Comparison of ENCODE assay signal across 7 cellular contexts in the genomic region with DNA sequence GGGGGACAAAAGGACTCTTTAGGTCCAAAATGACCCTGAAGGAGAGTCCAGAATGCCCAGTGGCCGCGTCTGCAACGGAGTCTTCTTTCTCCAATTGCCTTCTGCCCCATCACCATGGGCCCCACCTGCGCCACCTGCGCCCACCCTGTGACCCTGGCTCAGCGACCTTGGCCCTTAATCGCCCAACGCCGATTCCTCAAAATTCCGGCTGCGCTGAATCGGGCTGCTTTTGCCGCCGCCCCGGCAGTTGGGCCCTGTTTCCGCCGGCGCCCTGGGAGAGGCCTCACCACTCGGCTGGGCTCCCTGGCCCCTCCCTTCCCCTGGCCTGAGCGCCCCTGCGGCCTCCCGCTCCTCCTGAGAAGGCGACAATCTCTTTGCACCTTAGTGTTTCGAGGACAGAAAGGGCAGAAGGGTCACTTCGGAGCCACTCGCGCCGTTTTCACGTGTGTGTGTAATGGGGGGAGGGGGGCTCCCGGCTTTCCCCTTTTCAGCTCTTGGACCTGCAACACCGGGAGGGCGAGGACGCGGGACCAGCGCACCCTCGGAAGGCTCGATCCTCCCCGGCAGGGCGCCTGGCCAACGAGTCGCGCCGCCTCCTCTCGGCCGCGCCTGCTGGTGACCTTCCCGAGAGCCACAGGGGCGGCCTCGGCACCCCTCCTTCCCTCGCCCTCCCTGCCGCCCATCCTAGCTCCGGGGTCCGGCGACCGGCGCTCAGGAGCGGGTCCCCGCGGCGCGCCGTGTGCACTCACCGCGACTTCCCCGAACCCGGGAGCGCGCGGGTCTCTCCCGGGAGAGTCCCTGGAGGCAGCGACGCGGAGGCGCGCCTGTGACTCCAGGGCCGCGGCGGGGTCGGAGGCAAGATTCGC. TPM values are rescaled to one million over a fixed set of nuclear protein-coding genes. Genes with fewer than 3 reads are reported as not detected.
DNase-seq lines count a peak whose midpoint lies in the region; ATAC-seq and TF ChIP-seq lines count a peak whose summit lies in the region.

No MANE protein-coding gene starts in this region.

- H4K91ac ChIP-seq in H9 (ENCODE audit: insufficient read length, low read depth, low read length): no peak overlapping the region

- no peak overlapping the region for H3T11ph ChIP-seq in H9 (ENCODE audit: low read length)

- H2BK5ac ChIP-seq in H9 (ENCODE audit: insufficient read length, low read length): no peak overlapping the region

- no peak overlapping the region for H3K27ac Mint-ChIP-seq in H9
- no peak overlapping the region for H3K27ac Mint-ChIP-seq in natural killer cell treated with Interleukin-12 subunit alpha and Interleukin-12 subunit beta and Interleukin-15 and Interleukin-18, amount 100 ng/mL, for 72 hours

- H3K56ac ChIP-seq in H9 (ENCODE audit: insufficient read length, low read depth, low read length): no peak overlapping the region

- H3K27me3 Mint-ChIP-seq in H9 (ENCODE audit: low read depth): peaks cover 98% of the 10 kb centered on the region
- peaks cover 54 to 65% of the 10 kb centered on the region in 2 donors for H3K27me3 Mint-ChIP-seq in natural killer cell treated with Interleukin-12 subunit alpha and Interleukin-12 subunit beta and Interleukin-15 and Interleukin-18, amount 100 ng/mL, for 72 hours

- H3K4me1 ChIP-seq in H9 (ENCODE audit: insufficient read depth, low read length) (0 out of 2 replicates have a peak, but pooled peaks cover 2% of the 10 kb centered on the region), NT2/D1 (ENCODE audit: insufficient read depth, insufficient read length) (peaks cover 55% of the 10 kb centered on the region), left ventricle myocardium inferior (peaks cover 61% of the 10 kb centered on the region), skeletal muscle tissue (ENCODE audit: control insufficient read depth in 3 of 3, insufficient read depth in 3 of 3, low read length in 3 of 3) (peaks cover 15 to 43% (median 37%) of the 10 kb centered on the region in 3 donors)

- no peak overlapping the region for H2BK15ac ChIP-seq in H9 (ENCODE audit: low read depth, low read length)

- H2AFZ ChIP-seq in H9 (ENCODE audit: low read length): no peak overlapping the region

- H3K36me3 ChIP-seq in NT2/D1 (ENCODE audit: insufficient read depth, insufficient read length, low read length): no peaks in the 10 kb centered on the region
- H3K36me3 ChIP-seq in left ventricle myocardium inferior: no peaks in the 10 kb centered on the region
- H3K36me3 ChIP-seq in skeletal muscle tissue (ENCODE audit: control insufficient read depth in 3 of 3, insufficient read depth in 3 of 3, low read length in 3 of 3): no peaks in the 10 kb centered on the region

- H2BK20ac ChIP-seq in H9 (ENCODE audit: low read depth, low read length, poor library complexity, severe bottlenecking): no peak overlapping the region

- H3K4me3 Mint-ChIP-seq in H9: peak overlapping the region; percentile 25 to 69; a peak in 4 of 5 replicates
- H3K4me3 Mint-ChIP-seq in natural killer cell treated with Interleukin-12 subunit alpha and Interleukin-12 subunit beta and Interleukin-15 and Interleukin-18, amount 100 ng/mL, for 72 hours: no peak overlapping the region

- no CpG with 5 or more reads among the region's 80 CpGs for WGBS in H9 (ENCODE audit: extremely low coverage, insufficient read length, low lambda C conversion rate)

- H2BK12ac ChIP-seq in H9 (ENCODE audit: insufficient read length, low read depth, low read length): no peak overlapping the region

- H3K9me3 Mint-ChIP-seq in H9: peaks cover 0 to 8% of the 10 kb centered on the region in 2 experiments; a peak in 2 of 5 replicates
- no peaks in the 10 kb centered on the region for H3K9me3 Mint-ChIP-seq in natural killer cell treated with Interleukin-12 subunit alpha and Interleukin-12 subunit beta and Interleukin-15 and Interleukin-18, amount 100 ng/mL, for 72 hours

- DNase-seq in H9 (peak; percentile 70), NT2/D1 (ENCODE audit: low read depth, low spot score) (no peak), left ventricle myocardium inferior (no peak), NOMO-1 treated with DMSO at 0.1 percent for 48 hours (lab: John Stamatoyannopoulos, UW; ENCODE audit: unreplicated experiment) (no peak)
- no peak for DNase-seq in natural killer cell treated with Interleukin-12 subunit alpha and Interleukin-12 subunit beta and Interleukin-15 and Interleukin-18, amount 100 ng/mL, for 72 hours (ENCODE audit: low spot score)

- H4K5ac ChIP-seq in H9 (ENCODE audit: insufficient read length, low read depth, low read length): no peak overlapping the region

- no peak overlapping the region for H3K9ac ChIP-seq in H9 (ENCODE audit: extremely low read depth, insufficient read length, low read length)
- H3K9ac ChIP-seq in NT2/D1 (ENCODE audit: insufficient read length, low read depth): peak overlapping the region; percentile 63
- H3K9ac ChIP-seq in skeletal muscle tissue (ENCODE audit: low read depth in 1 of 3, low read length in 3 of 3): peak overlapping the region in 2 of 3 donors; percentile 43 to 45

- H3K79me1 ChIP-seq in H9 (ENCODE audit: insufficient read depth, low read depth, low read length, poor library complexity, severe bottlenecking): no peaks in the 10 kb centered on the region

- H3K4me1 Mint-ChIP-seq in H9: peaks cover 13 to 57% of the 10 kb centered on the region in 2 experiments
- peaks cover 10 to 12% of the 10 kb centered on the region in 2 donors for H3K4me1 Mint-ChIP-seq in natural killer cell treated with Interleukin-12 subunit alpha and Interleukin-12 subunit beta and Interleukin-15 and Interleukin-18, amount 100 ng/mL, for 72 hours (ENCODE audit: low read depth in 2 of 2)

- H3K27me3 ChIP-seq in H9 (ENCODE audit: insufficient read depth, low read length) (peaks cover 98% of the 10 kb centered on the region), NT2/D1 (ENCODE audit: insufficient read depth, insufficient read length) (peaks cover 99% of the 10 kb centered on the region), left ventricle myocardium inferior (ENCODE audit: low read depth) (peaks cover 100% of the 10 kb centered on the region), skeletal muscle tissue (ENCODE audit: control insufficient read depth in 3 of 3, insufficient read depth in 3 of 3, low read length in 3 of 3) (peaks cover 92 to 98% (median 94%) of the 10 kb centered on the region in 3 donors)

- H2AK5ac ChIP-seq in H9 (ENCODE audit: insufficient read length, low read length): no peak overlapping the region

- no peak overlapping the region for H3K23ac ChIP-seq in H9 (ENCODE audit: insufficient read length, low read depth, low read length)

- no peak overlapping the region for H3K18ac ChIP-seq in H9 (ENCODE audit: insufficient read length, low read depth, low read length)

- H3K4ac ChIP-seq in H9 (ENCODE audit: low read depth, low read length): no peak overlapping the region

- no peaks in the 10 kb centered on the region for H4K20me1 ChIP-seq in H9 (ENCODE audit: control insufficient read depth, insufficient read depth, insufficient read length)

- no peak overlapping the region for H4K8ac ChIP-seq in H9 (replicated peaks; ENCODE audit: insufficient read length, low read depth, low read length)

- H3K14ac ChIP-seq in H9 (ENCODE audit: insufficient read depth, low read length): no peak overlapping the region

- no peak for ATAC-seq in GM18870 (IDR thresholded peaks at IDR 0.05; ENCODE audit: unreplicated experiment)
- ATAC-seq in natural killer cell treated with Interleukin-12 subunit alpha and Interleukin-12 subunit beta and Interleukin-15 and Interleukin-18, amount 100 ng/mL, for 72 hours: no peak

- H3K27ac ChIP-seq in H9 (ENCODE audit: insufficient read length, low read depth, low read length) (no peak overlapping the region), left ventricle myocardium inferior (replicated peaks) (no peak overlapping the region), skeletal muscle tissue (ENCODE audit: low read depth, low read length) (no peak overlapping the region)

- H3K4me2 ChIP-seq in H9 (ENCODE audit: insufficient read depth, insufficient read length, low read length): peak overlapping the region; percentile 28

- intact Hi-C loops in left ventricle myocardium inferior (cut with micrococcal nuclease): no loop called here

- H3K23me2 ChIP-seq in H9 (ENCODE audit: insufficient read length, low read depth, low read length, poor library complexity, severe bottlenecking): peaks cover 10% of the 10 kb centered on the region

- TF ChIP-seq CTCF in H9 (conservative IDR thresholded peaks at IDR 0.05) (no peak), left ventricle myocardium inferior (IDR thresholded peaks at IDR 0.05; ENCODE audit: borderline replicate concordance) (no peak)

- peaks cover 0 to 2% (median 0%) of the 10 kb centered on the region in 3 experiments; a peak in 2 of 7 replicates for H3K36me3 Mint-ChIP-seq in H9 (ENCODE audit: insufficient read depth in 1 of 3, low read depth in 3 of 3)
- no peaks in the 10 kb centered on the region for H3K36me3 Mint-ChIP-seq in natural killer cell treated with Interleukin-12 subunit alpha and Interleukin-12 subunit beta and Interleukin-15 and Interleukin-18, amount 100 ng/mL, for 72 hours

- peak overlapping the region; percentile 23 for H3K4me3 ChIP-seq in NT2/D1 (ENCODE audit: insufficient read length, low read depth)
- peak overlapping the region; percentile 69 for H3K4me3 ChIP-seq in left ventricle myocardium inferior
- peak overlapping the region; percentile 48 to 59 (median 58) for H3K4me3 ChIP-seq in skeletal muscle tissue (ENCODE audit: low read length in 3 of 3)

- no peaks in the 10 kb centered on the region for H3K79me2 ChIP-seq in H9 (ENCODE audit: insufficient read depth, low read length)

- no peaks in the 10 kb centered on the region for H3K9me3 ChIP-seq in H9 (ENCODE audit: control insufficient read depth, low read depth, low read length)
- H3K9me3 ChIP-seq in NT2/D1 (ENCODE audit: insufficient read depth, low read length): no peaks in the 10 kb centered on the region
- H3K9me3 ChIP-seq in left ventricle myocardium inferior (replicated peaks): no peaks in the 10 kb centered on the region
- no peaks in the 10 kb centered on the region for H3K9me3 ChIP-seq in skeletal muscle tissue (ENCODE audit: control insufficient read depth in 3 of 3, low read length in 3 of 3)

- H2BK120ac ChIP-seq in H9 (ENCODE audit: low read depth, low read length, poor library complexity, severe bottlenecking): no peak overlapping the region

RNA-seq across cellular contexts. Expression of gene SIM2, which starts 0.5 kb away (rescaled TPM):
- total RNA-seq in H9 (2021) (not detected in 2 replicates), left ventricle myocardium inferior (not detected), skeletal muscle tissue (3.1 TPM)
- total RNA-seq in natural killer cell treated with Interleukin-12 subunit alpha and Interleukin-12 subunit beta and Interleukin-15 and Interleukin-18, amount 100 ng/mL, for 72 hours: under 1 TPM in 1 of 2 donors, not detected in 1; 0.47 TPM
